In genomic region chr18:68104036-68104435, GRCh38 we compare ENCODE assay signal across 30 cellular contexts.
DNase-seq lines count a peak whose midpoint lies in the region; ATAC-seq and TF ChIP-seq lines count a peak whose summit lies in the region.
"Had no signal": no experiment of that assay in that cellular context is flagged by ENCODE, and none has a peak within 500 bp of the region (broad histone marks: within the 10 kb centered on the region; RNA-seq: fewer than 3 reads in every experiment).

No MANE protein-coding gene starts in this region.

- TF ChIP-seq EP300 in ovary (IDR thresholded peaks at IDR 0.05): no peak

- DNase-seq in EH (ENCODE audit: low read depth) (peak; percentile 60), PC-3 (peak; percentile 56), fibroblast of mammary gland (ENCODE audit: low read depth) (peak; percentile 1), osteoblast (ENCODE audit: insufficient read length, low spot score, missing footprints) (peak; percentile 63), lower leg skin (ENCODE audit: low spot score in 2 of 2) (no peak), ovary (no peak)
- no peak for DNase-seq in activated CD8-positive, alpha-beta memory T cell treated with anti-CD3 and anti-CD28 coated beads, Interleukin-2, amount 10 ng/mL, durations not matched to agents 7 days and 5 days
- no peak for DNase-seq in stimulated activated CD4-positive, alpha-beta T cell treated with anti-CD3 and anti-CD28 coated beads, Interleukin-15, amount 100 ng/mL, for 24 hours
- DNase-seq: activated CD4-positive, alpha-beta memory T cell treated with anti-CD3 and anti-CD28 coated beads, Interleukin-2, amount 10 ng/mL, durations not matched to agents 7 days and 5 days; activated naive CD4-positive, alpha-beta T cell treated with anti-CD3 and anti-CD28 coated beads, Interleukin-2, amount 10 ng/mL, durations not matched to agents 7 days and 5 days; amniotic stem cell; CD8-positive, alpha-beta T cell; DMS 273 treated with DMSO at 0.1 percent for 48 hours; glutamatergic neuron; H9; left ventricle myocardium inferior; NCI-H1417 treated with DMSO at 0.1 percent for 48 hours; NCI-H2081 treated with DMSO at 0.1 percent for 48 hours; NCI-H2227 treated with DMSO at 0.1 percent for 48 hours; NCI-H69; SIG-M5; stimulated activated naive B cell treated with anti-CD40 and anti-IgM and Interleukin-4, amounts not matched to agents 10 μg/mL and 1 μg/mL and 100 μg/mL, for 72 hours; substantia nigra; upper lobe of right lung had no signal

- 86 to 94% methylated on average over 4 of the region's 4 CpGs for WGBS in lower leg skin, 2 donors
- WGBS in ovary, 3 donors: 94 to 96% (median 94%) methylated on average over 4 of the region's 4 CpGs

- H3K4me1 ChIP-seq in PC-3 (ENCODE audit: insufficient read depth, low read length) (peaks cover 6% of the 10 kb centered on the region), osteoblast (ENCODE audit: insufficient read depth, low read length) (no peaks in the 10 kb centered on the region), ovary (ENCODE audit: insufficient read depth) (no peaks in the 10 kb centered on the region)
- H3K4me1 ChIP-seq: left ventricle myocardium inferior, upper lobe of right lung had no signal

- H2AFZ ChIP-seq in PC-3 (ENCODE audit: low read length) (peak overlapping the region; percentile 25; the same call in 1 of the 2 replicates), osteoblast (ENCODE audit: low read length) (peak overlapping the region; percentile 11)

- H3K79me2 ChIP-seq in PC-3 (ENCODE audit: low read length) (no peaks in the 10 kb centered on the region), osteoblast (ENCODE audit: insufficient read depth, low read length) (no peaks in the 10 kb centered on the region)

- no peaks in the 10 kb centered on the region for H3K36me3 Mint-ChIP-seq in activated CD8-positive, alpha-beta memory T cell treated with anti-CD3 and anti-CD28 coated beads, Interleukin-2, amount 10 ng/mL, durations not matched to agents 7 days and 5 days
- H3K36me3 Mint-ChIP-seq: activated naive CD4-positive, alpha-beta T cell treated with anti-CD3 and anti-CD28 coated beads, Interleukin-2, amount 10 ng/mL, durations not matched to agents 7 days and 5 days; CD8-positive, alpha-beta T cell; stimulated activated naive B cell treated with anti-CD40 and anti-IgM and Interleukin-4, amounts not matched to agents 10 μg/mL and 1 μg/mL and 100 μg/mL, for 72 hours had no signal

- BruUV-seq in PC-3 (replicated peaks; lab: Mats Ljungman, UMichigan): no TSS peak

- no peak overlapping the region for H3K27ac Mint-ChIP-seq in activated CD8-positive, alpha-beta memory T cell treated with anti-CD3 and anti-CD28 coated beads, Interleukin-2, amount 10 ng/mL, durations not matched to agents 7 days and 5 days
- H3K27ac Mint-ChIP-seq: activated CD4-positive, alpha-beta memory T cell treated with anti-CD3 and anti-CD28 coated beads, Interleukin-2, amount 10 ng/mL, durations not matched to agents 7 days and 5 days; activated naive CD4-positive, alpha-beta T cell treated with anti-CD3 and anti-CD28 coated beads, Interleukin-2, amount 10 ng/mL, durations not matched to agents 7 days and 5 days; activated T-helper 17 cell treated with anti-CD3 and anti-CD28 coated beads, Interleukin-2, amount 50 U/mL, for 72 hours; B cell; CD8-positive, alpha-beta T cell; H9; progenitor cell of endocrine pancreas; stimulated activated naive B cell treated with anti-CD40 and anti-IgM and Interleukin-4, amounts not matched to agents 10 μg/mL and 1 μg/mL and 100 μg/mL, for 72 hours; T-helper 2 cell treated with Interferon-gamma antibody and Interleukin-4, amounts not matched to agents 5 μg/mL and 100 μg/mL, for 36 hours had no signal

- H3K4me2 ChIP-seq in PC-3 (ENCODE audit: low read length) (no peak overlapping the region), osteoblast (ENCODE audit: insufficient read depth, low read length) (no peak overlapping the region)

- H3F3A ChIP-seq in PC-3 (ENCODE audit: low read length, unreplicated experiment): no peaks in the 10 kb centered on the region

- H3K27ac ChIP-seq in PC-3 (ENCODE audit: low read length) (no peak overlapping the region; the same call in 1 of the 2 replicates), osteoblast (ENCODE audit: low read depth, low read length) (no peak overlapping the region), ovary (no peak overlapping the region)
- H3K27ac ChIP-seq: cardiac muscle cell, HL-60, left ventricle myocardium inferior, upper lobe of right lung had no signal

- no peak for TF ChIP-seq CTCF in PC-3 (conservative IDR thresholded peaks at IDR 0.05; ENCODE audit: low read depth, low read length)
- no peak for TF ChIP-seq CTCF in fibroblast of mammary gland (conservative IDR thresholded peaks at IDR 0.05; ENCODE audit: control insufficient read depth, insufficient read depth, low read depth, low read length)
- no peak for TF ChIP-seq CTCF in osteoblast (IDR thresholded peaks at IDR 0.05; ENCODE audit: extremely low read depth, low read depth, low read length)
- no peak for TF ChIP-seq CTCF in lower leg skin (IDR thresholded peaks at IDR 0.05)
- TF ChIP-seq CTCF in ovary (IDR thresholded peaks at IDR 0.05): no peak

- no peaks in the 10 kb centered on the region for H3K9me3 ChIP-seq in PC-3 (ENCODE audit: low read length)
- H3K9me3 ChIP-seq in osteoblast (ENCODE audit: low read depth, low read length): no peaks in the 10 kb centered on the region
- H3K9me3 ChIP-seq in ovary: no peaks in the 10 kb centered on the region
- H3K9me3 ChIP-seq: upper lobe of right lung had no signal

- no peak; the same call in 1 of the 2 replicates for ATAC-seq in PC-3
- ATAC-seq in activated CD8-positive, alpha-beta memory T cell treated with anti-CD3 and anti-CD28 coated beads, Interleukin-2, amount 10 ng/mL, durations not matched to agents 7 days and 5 days: no peak
- ATAC-seq: activated T-helper 17 cell treated with anti-CD3 and anti-CD28 coated beads, Interleukin-2, amount 50 U/mL, for 72 hours; CD8-positive, alpha-beta T cell; stimulated activated naive B cell treated with anti-CD40 and anti-IgM and Interleukin-4, amounts not matched to agents 10 μg/mL and 1 μg/mL and 100 μg/mL, for 72 hours; upper lobe of right lung had no signal

- no peaks in the 10 kb centered on the region for H3K27me3 Mint-ChIP-seq in activated CD8-positive, alpha-beta memory T cell treated with anti-CD3 and anti-CD28 coated beads, Interleukin-2, amount 10 ng/mL, durations not matched to agents 7 days and 5 days
- H3K27me3 Mint-ChIP-seq: activated CD4-positive, alpha-beta memory T cell treated with anti-CD3 and anti-CD28 coated beads, Interleukin-2, amount 10 ng/mL, durations not matched to agents 7 days and 5 days; activated naive CD4-positive, alpha-beta T cell treated with anti-CD3 and anti-CD28 coated beads, Interleukin-2, amount 10 ng/mL, durations not matched to agents 7 days and 5 days; activated T-helper 17 cell treated with anti-CD3 and anti-CD28 coated beads, Interleukin-2, amount 50 U/mL, for 72 hours; B cell; progenitor cell of endocrine pancreas; stimulated activated naive B cell treated with anti-CD40 and anti-IgM and Interleukin-4, amounts not matched to agents 10 μg/mL and 1 μg/mL and 100 μg/mL, for 72 hours had no signal

- TF ChIP-seq POLR2A in lower leg skin (IDR thresholded peaks at IDR 0.05) (no peak), ovary (IDR thresholded peaks at IDR 0.05) (no peak)

- CTCF ChIA-PET in PC-3 (lab: Charles Lee): no interaction called here
- CTCF ChIA-PET in activated CD8-positive, alpha-beta memory T cell treated with anti-CD3 and anti-CD28 coated beads, Interleukin-2, amount 10 ng/mL, durations not matched to agents 7 days and 5 days (lab: Charles Lee): no interaction called here

- H4K20me1 ChIP-seq in PC-3 (ENCODE audit: low read length) (no peaks in the 10 kb centered on the region), osteoblast (ENCODE audit: insufficient read depth, low read length) (no peaks in the 10 kb centered on the region)

- intact Hi-C loops in PC-3 (cut with micrococcal nuclease) (no loop called here), lower leg skin (cut with DNase I; ENCODE audit: low total_unique reads) (no loop called here), ovary (cut with DNase I) (no loop called here)

- H3K9ac ChIP-seq in PC-3 (ENCODE audit: low read length): no peak overlapping the region

- POLR2A ChIA-PET in PC-3 (lab: Charles Lee; ENCODE audit: unreplicated experiment): no interaction called here

- H3K4me3 ChIP-seq in PC-3 (ENCODE audit: low read length): no peak overlapping the region
- no peak overlapping the region for H3K4me3 ChIP-seq in fibroblast of mammary gland (ENCODE audit: control insufficient read depth, low read depth, low read length)
- H3K4me3 ChIP-seq in osteoblast (ENCODE audit: insufficient read depth, low read length): no peak overlapping the region
- H3K4me3 ChIP-seq in lower leg skin (ENCODE audit: low read depth, poor library complexity, severe bottlenecking): no peak overlapping the region
- no peak overlapping the region for H3K4me3 ChIP-seq in ovary
- H3K4me3 ChIP-seq: cardiac muscle cell, left ventricle myocardium inferior, upper lobe of right lung had no signal

- H3K9me2 ChIP-seq in PC-3 (replicated peaks; ENCODE audit: low read length): no peaks in the 10 kb centered on the region

- no peak overlapping the region for H3K4me3 Mint-ChIP-seq in activated CD8-positive, alpha-beta memory T cell treated with anti-CD3 and anti-CD28 coated beads, Interleukin-2, amount 10 ng/mL, durations not matched to agents 7 days and 5 days
- H3K4me3 Mint-ChIP-seq: activated CD4-positive, alpha-beta memory T cell treated with anti-CD3 and anti-CD28 coated beads, Interleukin-2, amount 10 ng/mL, durations not matched to agents 7 days and 5 days; activated naive CD4-positive, alpha-beta T cell treated with anti-CD3 and anti-CD28 coated beads, Interleukin-2, amount 10 ng/mL, durations not matched to agents 7 days and 5 days; activated T-helper 17 cell treated with anti-CD3 and anti-CD28 coated beads, Interleukin-2, amount 50 U/mL, for 72 hours; B cell; CD8-positive, alpha-beta T cell; H9; stimulated activated naive B cell treated with anti-CD40 and anti-IgM and Interleukin-4, amounts not matched to agents 10 μg/mL and 1 μg/mL and 100 μg/mL, for 72 hours; T-helper 2 cell treated with Interferon-gamma antibody and Interleukin-4, amounts not matched to agents 5 μg/mL and 100 μg/mL, for 36 hours had no signal

- H3K27me3 ChIP-seq in PC-3 (ENCODE audit: low read length) (no peaks in the 10 kb centered on the region), osteoblast (ENCODE audit: insufficient read depth, low read length) (no peaks in the 10 kb centered on the region), ovary (no peaks in the 10 kb centered on the region)
- H3K27me3 ChIP-seq: cardiac muscle cell, upper lobe of right lung had no signal

- no peaks in the 10 kb centered on the region for H3K4me1 Mint-ChIP-seq in activated CD8-positive, alpha-beta memory T cell treated with anti-CD3 and anti-CD28 coated beads, Interleukin-2, amount 10 ng/mL, durations not matched to agents 7 days and 5 days
- H3K4me1 Mint-ChIP-seq: activated CD4-positive, alpha-beta memory T cell treated with anti-CD3 and anti-CD28 coated beads, Interleukin-2, amount 10 ng/mL, durations not matched to agents 7 days and 5 days; activated naive CD4-positive, alpha-beta T cell treated with anti-CD3 and anti-CD28 coated beads, Interleukin-2, amount 10 ng/mL, durations not matched to agents 7 days and 5 days; activated T-helper 17 cell treated with anti-CD3 and anti-CD28 coated beads, Interleukin-2, amount 50 U/mL, for 72 hours; B cell; stimulated activated naive B cell treated with anti-CD40 and anti-IgM and Interleukin-4, amounts not matched to agents 10 μg/mL and 1 μg/mL and 100 μg/mL, for 72 hours had no signal

- no peaks in the 10 kb centered on the region for H3K36me3 ChIP-seq in PC-3 (ENCODE audit: low read depth, low read length)
- no peaks in the 10 kb centered on the region for H3K36me3 ChIP-seq in osteoblast (ENCODE audit: insufficient read depth, low read length)
- H3K36me3 ChIP-seq in ovary: no peaks in the 10 kb centered on the region
- H3K36me3 ChIP-seq: cardiac muscle cell, left ventricle myocardium inferior, upper lobe of right lung had no signal

- H3K9me3 Mint-ChIP-seq in activated CD8-positive, alpha-beta memory T cell treated with anti-CD3 and anti-CD28 coated beads, Interleukin-2, amount 10 ng/mL, durations not matched to agents 7 days and 5 days (ENCODE audit: low read depth): no peaks in the 10 kb centered on the region
- H3K9me3 Mint-ChIP-seq: activated CD4-positive, alpha-beta memory T cell treated with anti-CD3 and anti-CD28 coated beads, Interleukin-2, amount 10 ng/mL, durations not matched to agents 7 days and 5 days; activated naive CD4-positive, alpha-beta T cell treated with anti-CD3 and anti-CD28 coated beads, Interleukin-2, amount 10 ng/mL, durations not matched to agents 7 days and 5 days; activated T-helper 17 cell treated with anti-CD3 and anti-CD28 coated beads, Interleukin-2, amount 50 U/mL, for 72 hours; CD8-positive, alpha-beta T cell; H9; stimulated activated naive B cell treated with anti-CD40 and anti-IgM and Interleukin-4, amounts not matched to agents 10 μg/mL and 1 μg/mL and 100 μg/mL, for 72 hours; T-helper 2 cell treated with Interferon-gamma antibody and Interleukin-4, amounts not matched to agents 5 μg/mL and 100 μg/mL, for 36 hours had no signal

Comparison
In these comparisons a context has a peak if more than half of its experiments do, and no peak if none do; other contexts are left out.
1. DNase-seq: peak in EH (single experiment), PC-3 (single experiment), fibroblast of mammary gland (single experiment) and osteoblast (single experiment); none in activated CD8-positive, alpha-beta memory T cell treated with anti-CD3 and anti-CD28 coated beads, Interleukin-2, amount 10 ng/mL, durations not matched to agents 7 days and 5 days (single experiment), lower leg skin (0 of 2), ovary (0 of 5) and stimulated activated CD4-positive, alpha-beta T cell treated with anti-CD3 and anti-CD28 coated beads, Interleukin-15, amount 100 ng/mL, for 24 hours (single experiment).